12 cellular contexts compared by ENCODE assay signal in genomic region chr1:226497991-226498689, GRCh38. TPM values are rescaled to one million over a fixed set of nuclear protein-coding genes. Genes with fewer than 3 reads are reported as not detected.
"Had no signal": no experiment of that assay in that cellular context is flagged by ENCODE, and none has a peak within 500 bp of the region (broad histone marks: within the 10 kb centered on the region; RNA-seq: fewer than 3 reads in every experiment).

No MANE protein-coding gene starts in this region.

- H3K36me3 Mint-ChIP-seq: activated naive CD4-positive, alpha-beta T cell treated with anti-CD3 and anti-CD28 coated beads, Interleukin-2, amount 50 U/mL, for 24 hours; type B pancreatic cell had no signal

- H3K27me3 Mint-ChIP-seq: activated naive CD4-positive, alpha-beta T cell treated with anti-CD3 and anti-CD28 coated beads, Interleukin-2, amount 50 U/mL, for 24 hours had no signal

- H3K9me3 Mint-ChIP-seq: activated B cell treated with CpG ODN at 0.5 μM for 24 hours; activated CD4-positive, alpha-beta T cell treated with anti-CD3 and anti-CD28 coated beads, Interleukin-2, amount 10 ng/mL, durations not matched to agents 24 days and 14 days; activated naive CD4-positive, alpha-beta T cell treated with anti-CD3 and anti-CD28 coated beads, Interleukin-2, amount 50 U/mL, for 24 hours; activated T-helper 2 cell treated with anti-CD3 and anti-CD28 coated beads, Interferon-gamma antibody, Interleukin-2, Interleukin-4, amounts not matched to agents 10 μg/mL and 5 μg/mL and 100 μg/mL, durations not matched to agents 14 hours and 24 hours and 36 hours; type B pancreatic cell had no signal

- ATAC-seq: left ventricle myocardium superior, sciatic nerve had no signal

- DNase-seq: activated B cell treated with CpG ODN at 0.5 μM for 24 hours; activated CD4-positive, alpha-beta T cell treated with anti-CD3 and anti-CD28 coated beads, Interleukin-2, amount 10 ng/mL, durations not matched to agents 24 days and 14 days; activated T-cell treated with anti-CD3 and anti-CD28 coated beads for 4 hours; left ventricle myocardium superior; stimulated activated CD4-positive, alpha-beta T cell treated with anti-CD3 and anti-CD28 coated beads, Interleukin-2, amount 100 ng/mL, for 24 hours; stimulated activated naive CD4-positive, alpha-beta T cell; T-helper 2 cell had no signal

- H3K27ac Mint-ChIP-seq: activated B cell treated with CpG ODN at 0.5 μM for 24 hours; activated CD4-positive, alpha-beta T cell treated with anti-CD3 and anti-CD28 coated beads, Interleukin-2, amount 10 ng/mL, durations not matched to agents 24 days and 14 days; activated naive CD4-positive, alpha-beta T cell treated with anti-CD3 and anti-CD28 coated beads, Interleukin-2, amount 50 U/mL, for 24 hours; activated T-helper 2 cell treated with anti-CD3 and anti-CD28 coated beads, Interferon-gamma antibody, Interleukin-2, Interleukin-4, amounts not matched to agents 10 μg/mL and 5 μg/mL and 100 μg/mL, durations not matched to agents 14 hours and 24 hours and 36 hours; type B pancreatic cell had no signal

- H3K4me3 Mint-ChIP-seq: activated B cell treated with CpG ODN at 0.5 μM for 24 hours; activated CD4-positive, alpha-beta T cell treated with anti-CD3 and anti-CD28 coated beads, Interleukin-2, amount 10 ng/mL, durations not matched to agents 24 days and 14 days; activated naive CD4-positive, alpha-beta T cell treated with anti-CD3 and anti-CD28 coated beads, Interleukin-2, amount 50 U/mL, for 24 hours; type B pancreatic cell had no signal

- H3K4me1 Mint-ChIP-seq: activated B cell treated with CpG ODN at 0.5 μM for 24 hours; activated CD4-positive, alpha-beta T cell treated with anti-CD3 and anti-CD28 coated beads, Interleukin-2, amount 10 ng/mL, durations not matched to agents 24 days and 14 days; activated naive CD4-positive, alpha-beta T cell treated with anti-CD3 and anti-CD28 coated beads, Interleukin-2, amount 50 U/mL, for 24 hours had no signal

RNA-seq across cellular contexts. Expression of gene STUM, which starts 50.4 kb away (rescaled TPM):
- total RNA-seq: activated CD4-positive, alpha-beta T cell treated with anti-CD3 and anti-CD28 coated beads, Interleukin-2, amount 10 ng/mL, durations not matched to agents 24 days and 14 days; activated CD8-positive, alpha-beta memory T cell treated with anti-CD3 and anti-CD28 coated beads for 36 hours; activated T-helper 2 cell treated with anti-CD3 and anti-CD28 coated beads, Interferon-gamma antibody, Interleukin-2, Interleukin-4, amounts not matched to agents 10 μg/mL and 5 μg/mL and 100 μg/mL, durations not matched to agents 14 hours and 24 hours and 36 hours had no signal
